13 cellular contexts compared by ENCODE assay signal in the genomic region with DNA sequence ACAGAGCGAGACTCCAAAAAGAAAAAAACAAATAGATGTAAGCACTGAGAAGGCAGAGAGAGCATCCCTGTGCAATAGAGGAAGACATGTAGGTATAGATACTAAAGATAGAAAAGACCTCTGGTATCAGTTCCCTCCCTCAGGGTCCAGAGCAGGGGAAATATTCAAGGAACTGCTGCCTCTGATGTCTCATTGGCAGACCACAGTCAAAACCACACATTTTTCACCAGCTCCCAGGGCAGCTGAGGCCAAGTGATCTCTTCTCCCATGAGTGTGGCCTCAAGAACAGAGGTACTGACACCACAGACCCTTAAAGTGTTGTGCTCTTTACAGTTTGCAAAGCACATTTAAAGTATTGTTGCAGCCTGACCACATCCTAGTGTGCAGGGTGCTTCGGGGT.
DNase-seq lines count a peak whose midpoint lies in the region; ATAC-seq lines count a peak whose summit lies in the region.
"Had no signal": no experiment of that assay in that cellular context is flagged by ENCODE, and none has a peak within 500 bp of the region (broad histone marks: within the 10 kb centered on the region; RNA-seq: fewer than 3 reads in every experiment).

No MANE protein-coding gene starts in this region.

- H3K4me1 ChIP-seq in aorta (ENCODE audit: control insufficient read depth in 1 of 2, insufficient read depth in 2 of 2, low read length in 2 of 2): no peaks in the 10 kb centered on the region
- H3K4me1 ChIP-seq: body of pancreas had no signal

- peak; percentile 79 for DNase-seq in Jurkat, Clone E6-1 (ENCODE audit: low read depth, low spot score)
- DNase-seq in myocyte (ENCODE audit: low read depth) (peak; percentile 41), anterior cingulate cortex (lab: John Stamatoyannopoulos, UW) (no peak), aorta (no peak), cortex of kidney (lab: John Stamatoyannopoulos, UW) (no peak), NCI-H345 (lab: John Stamatoyannopoulos, UW) (no peak)
- DNase-seq: activated CD8-positive, alpha-beta memory T cell treated with anti-CD3 and anti-CD28 coated beads, Interleukin-2, amount 50 U/mL, for 48 hours; body of pancreas; erythroblast; naive B cell had no signal

- ATAC-seq in GM18861 (IDR thresholded peaks at IDR 0.05; ENCODE audit: unreplicated experiment): peak; percentile 63
- peak; percentile 60 for ATAC-seq in HG02678 (IDR thresholded peaks at IDR 0.05; ENCODE audit: unreplicated experiment)
- no peak for ATAC-seq in aorta (ENCODE audit: low FRiP score)
- ATAC-seq: body of pancreas had no signal

- H3K27me3 ChIP-seq in aorta (ENCODE audit: control insufficient read depth in 1 of 2, insufficient read depth in 2 of 2, low read length in 1 of 2): no peaks in the 10 kb centered on the region
- H3K27me3 ChIP-seq: body of pancreas had no signal

- no peaks in the 10 kb centered on the region for H3K36me3 ChIP-seq in aorta (ENCODE audit: control insufficient read depth in 1 of 2, insufficient read depth in 2 of 2, low read length in 1 of 2)

- no peak overlapping the region for H3K4me3 ChIP-seq in Jurkat, Clone E6-1 (ENCODE audit: low read length)
- H3K4me3 ChIP-seq in aorta (ENCODE audit: low read length in 2 of 2): no peak overlapping the region
- H3K4me3 ChIP-seq: body of pancreas, smooth muscle cell had no signal

- intact Hi-C loops in aorta (cut with DNase I): no loop called here

- 90 to 97% methylated on average over 2 of the region's 2 CpGs for WGBS in aorta, 2 donors

- H3K9me3 ChIP-seq in aorta (ENCODE audit: control insufficient read depth, low read length): no peaks in the 10 kb centered on the region
- H3K9me3 ChIP-seq: body of pancreas had no signal

- no peak overlapping the region for H3K27ac ChIP-seq in aorta (ENCODE audit: low read depth in 1 of 2, low read length in 2 of 2)
- H3K27ac ChIP-seq: body of pancreas had no signal

Comparison
In these comparisons a context has a peak if more than half of its experiments do, and no peak if none do; other contexts are left out.
1. DNase-seq: peak in Jurkat, Clone E6-1 (single experiment) and myocyte (single experiment); none in anterior cingulate cortex (0 of 58), aorta (0 of 2), cortex of kidney (single experiment) and NCI-H345 (single experiment).